19 cellular contexts compared by ENCODE assay signal in genomic region chr19:2883686-2884439, GRCh38. TPM values are rescaled to one million over a fixed set of nuclear protein-coding genes. Genes with fewer than 3 reads are reported as not detected.
DNase-seq lines count a peak whose midpoint lies in the region; ATAC-seq and TF ChIP-seq lines count a peak whose summit lies in the region.
"Had no signal": no experiment of that assay in that cellular context is flagged by ENCODE, and none has a peak within 500 bp of the region (broad histone marks: within the 10 kb centered on the region; RNA-seq: fewer than 3 reads in every experiment).

No MANE protein-coding gene starts in this region.

- H3K27ac ChIP-seq in HCT116 (ENCODE audit: low read depth, low read length): no peak overlapping the region

- no peak for TF ChIP-seq POLR2A in HCT116 (IDR thresholded peaks at IDR 0.05; ENCODE audit: borderline replicate concordance, extremely low read depth, insufficient read depth, insufficient read length)

- peaks cover 0 to 4% of the 10 kb centered on the region in 2 experiments; a peak in 1 of 4 replicates for H3K9me3 ChIP-seq in HCT116 (ENCODE audit: control insufficient read depth in 1 of 2, insufficient read depth in 1 of 2, low read depth in 1 of 2, low read length in 2 of 2)

- no peaks in the 10 kb centered on the region for H3K36me3 ChIP-seq in HCT116 (ENCODE audit: control insufficient read depth in 1 of 2, insufficient read depth in 2 of 2, low read length in 2 of 2)

- no peaks in the 10 kb centered on the region for H3K9me2 ChIP-seq in HCT116 (ENCODE audit: insufficient read depth)

- TF ChIP-seq CTCF in HCT116 (IDR thresholded peaks at IDR 0.05 in 2 of 3, conservative IDR thresholded peaks at IDR 0.05 in 1 of 3; ENCODE audit: borderline replicate concordance in 1 of 3, insufficient read depth in 1 of 3, low read depth in 2 of 3, low read length in 2 of 3): no peak

- intact Hi-C loops in HCT116 (cut with micrococcal nuclease): no loop called here

- no peak overlapping the region for H3K4me3 ChIP-seq in HCT116 (replicated peaks in 1 of 2; ENCODE audit: low read depth in 1 of 2, low read length in 2 of 2)

- POLR2A ChIA-PET in HCT116 (lab: Charles Lee): no interaction called here

- H3K4me1 ChIP-seq in HCT116 (ENCODE audit: control insufficient read depth in 1 of 2, insufficient read depth in 2 of 2, low read length in 2 of 2): no peaks in the 10 kb centered on the region

- RAD21 ChIA-PET in HCT116 (lab: Charles Lee; ENCODE audit: low non-redundant PET in 1 of 2, low total read pairs in 2 of 2, uncharacterized antibody in 2 of 2, unreplicated experiment in 2 of 2): no interaction called here

- no peaks in the 10 kb centered on the region for H3K79me2 ChIP-seq in HCT116 (ENCODE audit: insufficient read depth, low read length)

- H3K27me3 ChIP-seq in HCT116 (ENCODE audit: insufficient read depth, low read length): no peaks in the 10 kb centered on the region

- TF ChIP-seq RAD21 in HCT116 (IDR thresholded peaks at IDR 0.05; ENCODE audit: low read depth): no peak

- DNase-seq in AG20443 (ENCODE audit: low spot score): peak; percentile 25
- DNase-seq in HCT116 (ENCODE audit: low read depth, low spot score): no peak
- peak; percentile 29 for DNase-seq in SK-N-DZ (ENCODE audit: low spot score)
- peak; percentile 23 for DNase-seq in fibroblast of peridontal ligament (ENCODE audit: extremely low read depth)
- no peak for DNase-seq in T-helper 2 cell
- no peak for DNase-seq in cerebellar cortex (ENCODE audit: low spot score)
- DNase-seq in activated CD4-positive, CD25-positive, alpha-beta regulatory T cell treated with anti-CD3 and anti-CD28 coated beads, Interleukin-2, amount 50 U/mL, for 72 hours: no peak
- DNase-seq in NCI-H2081 treated with DMSO at 0.1 percent for 48 hours (lab: John Stamatoyannopoulos, UW): no peak
- DNase-seq: CD4-positive, CD25-positive, alpha-beta regulatory T cell; GOT3; IMR-90; NCI-H1417 treated with DMSO at 0.1 percent for 48 hours; NCI-H1930; NCI-H2171 treated with DMSO at 0.1 percent for 48 hours; NCI-H748 treated with DMSO at 0.1 percent for 48 hours; SHP77; T-helper 1 cell had no signal

- CTCF ChIA-PET in HCT116 (lab: Charles Lee): interaction anchor here (1.6 kb wide), 1 partner anchor 17 kb away, joined by 3 read pairs; the partner anchor contains the start of gene ZNF57

- H3K4me2 ChIP-seq in HCT116 (ENCODE audit: low read length): no peak overlapping the region

- H4K20me1 ChIP-seq in HCT116 (ENCODE audit: insufficient read depth): no peaks in the 10 kb centered on the region

- H3K9ac ChIP-seq in HCT116 (ENCODE audit: low read length): no peak overlapping the region

- ATAC-seq in HCT116: 0 out of 2 replicates have a peak, but pooled peaks have one; percentile 34
- ATAC-seq: SK-N-SH treated with all-trans-retinoic acid at 6 μM for 48 hours had no signal

- no peak overlapping the region for H2AFZ ChIP-seq in HCT116 (ENCODE audit: low read depth, low read length, poor library complexity, severe bottlenecking)

- BruUV-seq in HCT116 (replicated peaks; lab: Mats Ljungman, UMichigan): no TSS peak

TF ChIP-seq in HCT116, 20 proteins besides CTCF, POLR2A, EP300 and RAD21:
- TF ChIP-seq JUND (IDR thresholded peaks at IDR 0.05): no peak
- TF ChIP-seq EZH2phosphoT487 (IDR thresholded peaks at IDR 0.05; ENCODE audit: borderline replicate concordance): no peak
- no peak for TF ChIP-seq POLR2AphosphoS5 (IDR thresholded peaks at IDR 0.05; ENCODE audit: low read depth, low read length)
- TF ChIP-seq SIN3A (IDR thresholded peaks at IDR 0.05; ENCODE audit: low read depth): no peak
- TF ChIP-seq, protein P1, sequence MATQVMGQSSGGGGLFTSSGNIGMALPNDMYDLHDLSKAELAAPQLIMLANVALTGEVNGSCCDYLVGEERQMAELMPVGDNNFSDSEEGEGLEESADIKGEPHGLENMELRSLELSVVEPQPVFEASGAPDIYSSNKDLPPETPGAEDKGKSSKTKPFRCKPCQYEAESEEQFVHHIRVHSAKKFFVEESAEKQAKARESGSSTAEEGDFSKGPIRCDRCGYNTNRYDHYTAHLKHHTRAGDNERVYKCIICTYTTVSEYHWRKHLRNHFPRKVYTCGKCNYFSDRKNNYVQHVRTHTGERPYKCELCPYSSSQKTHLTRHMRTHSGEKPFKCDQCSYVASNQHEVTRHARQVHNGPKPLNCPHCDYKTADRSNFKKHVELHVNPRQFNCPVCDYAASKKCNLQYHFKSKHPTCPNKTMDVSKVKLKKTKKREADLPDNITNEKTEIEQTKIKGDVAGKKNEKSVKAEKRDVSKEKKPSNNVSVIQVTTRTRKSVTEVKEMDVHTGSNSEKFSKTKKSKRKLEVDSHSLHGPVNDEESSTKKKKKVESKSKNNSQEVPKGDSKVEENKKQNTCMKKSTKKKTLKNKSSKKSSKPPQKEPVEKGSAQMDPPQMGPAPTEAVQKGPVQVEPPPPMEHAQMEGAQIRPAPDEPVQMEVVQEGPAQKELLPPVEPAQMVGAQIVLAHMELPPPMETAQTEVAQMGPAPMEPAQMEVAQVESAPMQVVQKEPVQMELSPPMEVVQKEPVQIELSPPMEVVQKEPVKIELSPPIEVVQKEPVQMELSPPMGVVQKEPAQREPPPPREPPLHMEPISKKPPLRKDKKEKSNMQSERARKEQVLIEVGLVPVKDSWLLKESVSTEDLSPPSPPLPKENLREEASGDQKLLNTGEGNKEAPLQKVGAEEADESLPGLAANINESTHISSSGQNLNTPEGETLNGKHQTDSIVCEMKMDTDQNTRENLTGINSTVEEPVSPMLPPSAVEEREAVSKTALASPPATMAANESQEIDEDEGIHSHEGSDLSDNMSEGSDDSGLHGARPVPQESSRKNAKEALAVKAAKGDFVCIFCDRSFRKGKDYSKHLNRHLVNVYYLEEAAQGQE (IDR thresholded peaks at IDR 0.05; ENCODE audit: low read depth): no peak

RNA-seq across cellular contexts. Expression of gene ZNF556, which starts 16.7 kb away (rescaled TPM):
- not detected for total RNA-seq in HCT116 (2021; ENCODE audit: unreplicated experiment)
- 0.03 TPM in 1 of 2 replicates, not detected in the other for polyA plus RNA-seq in HCT116 (2012)
- 1.6 TPM in 1 of 2 replicates, not detected in the other for polyA plus RNA-seq in SK-N-DZ (2014; cell fraction: cytosol; rRNA removed)
- polyA plus RNA-seq in SK-N-DZ (2014; cell fraction: nucleus; rRNA removed): 0.05 TPM in 1 of 2 replicates, not detected in the other
- total RNA-seq: B cell; CD4-positive, CD25-positive, alpha-beta regulatory T cell; IMR-90 had no signal
- polyA plus RNA-seq: CD4-positive, CD25-positive, alpha-beta regulatory T cell; IMR-90 had no signal

RNA-seq across cellular contexts. Expression of gene ZNF57, which starts 16.9 kb away (rescaled TPM):
- total RNA-seq in HCT116 (2021; ENCODE audit: unreplicated experiment): 8.3 TPM
- 4.2 and 6.4 TPM in 2 replicates for polyA plus RNA-seq in HCT116 (2012)
- polyA plus RNA-seq in SK-N-DZ (2014; cell fraction: cytosol; rRNA removed): 5.2 and 5.3 TPM in 2 replicates
- polyA plus RNA-seq in SK-N-DZ (2014; cell fraction: nucleus; rRNA removed): 2.6 and 4.0 TPM in 2 replicates

RNA-seq across cellular contexts. Expression of gene ZNF555, which starts 42.6 kb away (rescaled TPM):
- total RNA-seq in HCT116 (2021; ENCODE audit: unreplicated experiment): 4.5 TPM
- polyA plus RNA-seq in HCT116 (2012): 1.2 and 2.1 TPM in 2 replicates
- polyA plus RNA-seq in SK-N-DZ (2014; cell fraction: cytosol; rRNA removed): 4.3 and 4.4 TPM in 2 replicates
- 3.9 and 5.0 TPM in 2 replicates for polyA plus RNA-seq in SK-N-DZ (2014; cell fraction: nucleus; rRNA removed)

Comparison
In these comparisons a context has a peak if more than half of its experiments do, and no peak if none do; other contexts are left out.
1. DNase-seq: peak in AG20443 (single experiment), SK-N-DZ (single experiment) and fibroblast of peridontal ligament (single experiment); none in HCT116 (single experiment), T-helper 2 cell (0 of 5), cerebellar cortex (single experiment), activated CD4-positive, CD25-positive, alpha-beta regulatory T cell treated with anti-CD3 and anti-CD28 coated beads, Interleukin-2, amount 50 U/mL, for 72 hours (single experiment) and NCI-H2081 treated with DMSO at 0.1 percent for 48 hours (single experiment).